Comparison of ENCODE assay signal across 8 cellular contexts in the genomic region with DNA sequence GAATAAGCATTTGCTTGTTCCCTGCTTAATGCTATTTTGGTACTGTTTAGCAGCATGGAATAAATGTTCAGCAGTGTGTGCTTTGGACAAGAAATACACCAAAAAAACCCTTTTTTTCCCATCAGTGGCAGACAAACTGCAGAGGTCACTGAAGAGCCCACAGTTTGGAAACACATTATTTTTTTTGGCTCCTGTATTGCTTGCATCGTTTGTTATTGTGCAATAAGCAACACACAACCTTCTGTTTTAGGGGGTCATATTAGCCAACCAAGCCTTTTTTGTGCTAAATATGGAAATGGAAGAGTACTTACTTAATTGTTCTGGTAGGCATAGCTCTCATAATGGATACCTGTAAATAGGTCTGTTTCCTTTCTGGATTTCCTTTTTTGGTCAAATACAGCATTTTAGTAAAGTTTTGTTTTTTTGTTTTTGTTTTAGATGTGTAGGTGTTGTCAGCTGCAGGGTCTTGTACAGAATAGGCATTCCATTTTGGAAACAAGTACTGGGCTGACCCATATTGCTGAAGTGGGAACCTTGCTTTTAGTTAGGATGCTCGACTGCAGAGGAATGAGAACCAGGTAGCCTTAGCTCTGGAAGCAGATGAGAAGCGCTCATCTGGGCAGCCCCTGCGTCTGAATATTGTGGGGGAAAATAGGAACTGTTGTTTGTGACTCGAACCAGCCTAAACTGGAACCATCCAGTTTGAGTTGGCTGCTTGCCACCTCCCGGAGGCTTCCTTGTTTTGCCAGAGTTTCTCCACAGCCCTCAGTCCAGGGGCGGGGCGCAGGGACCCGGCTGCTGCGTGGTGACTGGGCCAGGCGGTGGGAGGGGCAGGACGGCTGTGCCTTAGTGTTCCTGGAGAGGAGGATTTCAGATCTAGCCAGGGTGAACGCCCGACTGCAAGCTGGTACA. TPM values are rescaled to one million over a fixed set of nuclear protein-coding genes. Genes with fewer than 3 reads are reported as not detected.
A peak's percentile ranks its signal among the peaks of the same experiment; 100 is the strongest.
DNase-seq lines count a peak whose midpoint lies in the region; ATAC-seq, FAIRE-seq and TF ChIP-seq lines count a peak whose summit lies in the region.

No MANE protein-coding gene starts in this region.

- H3K4me3 ChIP-seq in A673 (ENCODE audit: low read depth, low read length, poor library complexity, severe bottlenecking), result peak overlapping the region; percentile 36
- H3K4me3 ChIP-seq in GM12875 (ENCODE audit: low read depth, low read length), result peak overlapping the region; percentile 28
- H3K4me3 ChIP-seq in breast epithelium, result peak overlapping the region; percentile 35 to 52 (median 43)
- peak overlapping the region; percentile 61 for H3K4me3 ChIP-seq in psoas muscle

- H3K36me3 ChIP-seq in A673 (ENCODE audit: insufficient read depth, low read length, poor library complexity, severe bottlenecking) (peaks cover 5% of the 10 kb centered on the region), breast epithelium (no peaks in the 10 kb centered on the region), psoas muscle (ENCODE audit: insufficient read depth in 1 of 2, low read depth in 1 of 2) (peaks cover 0 to 3% of the 10 kb centered on the region in 2 donors)

- WGBS in psoas muscle, 3 donors, result 1 to 2% (median 1%) methylated on average over 14 of the region's 14 CpGs

- peak; percentile 82 for FAIRE-seq in RCC 7860 (lab: Jason Lieb, UNC)

- intact Hi-C loops in A673 (cut with micrococcal nuclease; ENCODE audit: unreplicated experiment), result loop anchor here (5.0 kb wide), 1 partner anchor 34 kb away; no protein-coding TSS in a partner anchor
- intact Hi-C loops in breast epithelium (cut with DNase I; ENCODE audit: low total_unique reads), result no loop called here
- intact Hi-C loops in psoas muscle (cut with DNase I), result loop anchor here (5.0 kb wide), 2 partner anchors 34 to 54 kb away; no protein-coding TSS in a partner anchor

- no TSS peak for BruUV-seq in A673 (replicated peaks; lab: Mats Ljungman, UMichigan)

- DNase-seq in A673 (ENCODE audit: low spot score), result peak; percentile 96
- peak; percentile 96 for DNase-seq in M059J (ENCODE audit: low read depth)
- DNase-seq in RCC 7860 (ENCODE audit: low spot score), result peak; percentile 77
- DNase-seq in breast epithelium (ENCODE audit: low spot score in 2 of 2), result peak; percentile 98
- DNase-seq in iPS DF 19.7 (ENCODE audit: low read depth, low spot score), result peak; percentile 74
- DNase-seq in psoas muscle, result peak; percentile 97 to 98
- DNase-seq in NK-92 treated with Interleukin-12 subunit alpha and Interleukin-12 subunit beta, amount 100 ng/mL, for 24 hours (lab: John Stamatoyannopoulos, UW), result no peak

- H3K9me3 ChIP-seq in A673 (ENCODE audit: low read depth, low read length, poor library complexity, severe bottlenecking), result no peaks in the 10 kb centered on the region
- no peaks in the 10 kb centered on the region for H3K9me3 ChIP-seq in breast epithelium
- no peaks in the 10 kb centered on the region for H3K9me3 ChIP-seq in psoas muscle

- H3K27me3 ChIP-seq in A673 (replicated peaks; ENCODE audit: insufficient read depth, low read depth, low read length, poor library complexity) (no peaks in the 10 kb centered on the region), breast epithelium (no peaks in the 10 kb centered on the region), psoas muscle (ENCODE audit: insufficient read depth in 3 of 3, low read length in 2 of 3) (no peaks in the 10 kb centered on the region)

- TF ChIP-seq CTCF in A673 (conservative IDR thresholded peaks at IDR 0.05; ENCODE audit: low read depth, low read length), result peak; percentile 29; the same call in 1 of the 2 replicates
- TF ChIP-seq CTCF in GM12875 (IDR thresholded peaks at IDR 0.05; ENCODE audit: borderline replicate concordance, insufficient read depth, low read depth, low read length), result no peak
- TF ChIP-seq CTCF in breast epithelium (IDR thresholded peaks at IDR 0.05), result no peak
- no peak for TF ChIP-seq CTCF in psoas muscle (IDR thresholded peaks at IDR 0.05)

- H3K4me1 ChIP-seq in A673 (ENCODE audit: insufficient read depth, low read length, poor library complexity, severe bottlenecking) (peaks cover 35% of the 10 kb centered on the region), breast epithelium (peaks cover 0 to 21% of the 10 kb centered on the region in 2 donors), psoas muscle (peaks cover 62% of the 10 kb centered on the region)

- CTCF ChIA-PET in A673 (lab: Charles Lee), result no interaction called here

- no peak for TF ChIP-seq POLR2A in breast epithelium (IDR thresholded peaks at IDR 0.05)

- peak overlapping the region; percentile 74 for H3K27ac ChIP-seq in A673 (ENCODE audit: low read depth, low read length, poor library complexity, severe bottlenecking)
- peak overlapping the region; percentile 85 to 93 for H3K27ac ChIP-seq in breast epithelium
- peak overlapping the region; percentile 88 for H3K27ac ChIP-seq in psoas muscle

- POLR2A ChIA-PET in A673 (lab: Charles Lee; ENCODE audit: low non-redundant PET), result interaction anchor here (0.7 kb wide), 1 partner anchor 36 kb away, joined by 4 read pairs; no protein-coding TSS in a partner anchor

- peak; percentile 90 to 94 (median 94) for ATAC-seq in psoas muscle

RNA-seq across cellular contexts. Expression of gene SPEN, which starts 38.5 kb away (rescaled TPM):
- total RNA-seq in A673 (2021) (70.3 and 74.3 TPM in 2 replicates), breast epithelium (10 to 100 TPM; 46.9 to 56.6 (median 51.2) TPM), psoas muscle (10 to 100 TPM; 38.3 to 46.5 (median 44.7) TPM)
- 15.9 and 28.9 TPM in 2 replicates for total RNA-seq in M059J (2014; rRNA removed; shearing (Covaris generic))
- 10 to 100 TPM; 10.2 to 35.2 (median 13.0) TPM for polyA plus RNA-seq in psoas muscle
